25 cellular contexts compared by ENCODE assay signal in the genomic region with DNA sequence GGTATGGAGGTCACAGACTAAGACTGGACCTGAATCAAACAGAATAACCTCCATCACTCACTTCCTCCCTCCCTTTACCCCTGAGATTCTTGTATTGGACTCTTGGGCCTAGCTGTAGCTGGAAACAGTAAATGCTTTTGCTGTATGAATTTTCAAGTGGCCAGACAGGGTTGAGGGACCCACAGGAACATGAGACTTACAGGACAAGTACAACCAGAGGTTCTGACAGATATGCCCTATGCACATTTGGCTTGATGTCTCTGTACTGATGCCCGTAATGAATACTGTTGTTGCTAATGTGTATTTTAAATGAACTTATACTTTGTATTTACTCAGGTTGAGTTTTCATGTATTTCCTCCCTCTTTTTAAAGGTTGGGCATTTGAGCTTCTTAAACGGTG.
"Had no signal": no experiment of that assay in that cellular context is flagged by ENCODE, and none has a peak within 500 bp of the region (broad histone marks: within the 10 kb centered on the region; RNA-seq: fewer than 3 reads in every experiment).

No MANE protein-coding gene starts in this region.

- ATAC-seq: naive thymus-derived CD8-positive, alpha-beta T cell; pancreas; right cardiac atrium; sciatic nerve; stimulated activated naive B cell treated with anti-CD40 and anti-IgM and Interleukin-4, amounts not matched to agents 10 μg/mL and 1 μg/mL and 100 μg/mL, for 72 hours had no signal

- DNase-seq: islet precursor cell; left ventricle myocardium inferior; mesenchymal stem cell; naive thymus-derived CD8-positive, alpha-beta T cell; pancreas; posterior cingulate gyrus; retina; right cardiac atrium; stimulated activated CD4-positive, alpha-beta T cell treated with anti-CD3 and anti-CD28 coated beads, Interleukin-12 subunit alpha, Interleukin-12 subunit beta, amount 100 ng/mL, for 4 hours; stimulated activated CD4-positive, alpha-beta T cell treated with anti-CD3 and anti-CD28 coated beads, Interleukin-15, amount 100 ng/mL, for 24 hours; stimulated activated CD4-positive, alpha-beta T cell treated with anti-CD3 and anti-CD28 coated beads, Interleukin-2, amount 100 ng/mL, for 24 hours; stimulated activated CD4-positive, alpha-beta T cell treated with anti-CD3 and anti-CD28 coated beads, Interleukin-4, amount 100 ng/mL, for 1 hour; stimulated activated naive B cell treated with anti-CD40 and anti-IgM and Interleukin-4, amounts not matched to agents 10 μg/mL and 1 μg/mL and 100 μg/mL, for 72 hours; substantia nigra; uterus had no signal

- H3K9me3 ChIP-seq: prostate gland had no signal

- H3K4me1 ChIP-seq: left ventricle myocardium inferior, prostate gland, tibial nerve, uterus had no signal

- H3K4me3 Mint-ChIP-seq: naive thymus-derived CD8-positive, alpha-beta T cell; nephron; neural crest cell; stimulated activated naive B cell treated with anti-CD40 and anti-IgM and Interleukin-4, amounts not matched to agents 10 μg/mL and 1 μg/mL and 100 μg/mL, for 72 hours; stimulated activated naive CD8-positive, alpha-beta T cell treated with anti-CD3 and anti-CD28 coated beads, Interleukin-15, Interleukin-2, amounts not matched to agents 100 ng/mL and 50 ng/mL, for 24 hours; type B pancreatic cell had no signal

- H3K36me3 ChIP-seq: pancreas, prostate gland, uterus had no signal

- H3K4me2 ChIP-seq: hepatocyte had no signal

- H3K4me1 Mint-ChIP-seq: nephron, neural crest cell had no signal

- H3K27me3 Mint-ChIP-seq: naive thymus-derived CD8-positive, alpha-beta T cell; stimulated activated naive B cell treated with anti-CD40 and anti-IgM and Interleukin-4, amounts not matched to agents 10 μg/mL and 1 μg/mL and 100 μg/mL, for 72 hours; stimulated activated naive CD8-positive, alpha-beta T cell treated with anti-CD3 and anti-CD28 coated beads, Interleukin-15, Interleukin-2, amounts not matched to agents 100 ng/mL and 50 ng/mL, for 24 hours; type B pancreatic cell had no signal

- H3K4me3 ChIP-seq: hepatocyte, left ventricle myocardium inferior, lung, pancreas, prostate gland, skin epidermis, tibial nerve, uterus had no signal

- H3K27me3 ChIP-seq: hepatocyte, tibial nerve, uterus had no signal

- H3K27ac ChIP-seq: hepatocyte, left ventricle myocardium inferior, pancreas, prostate gland, skin epidermis, tibial nerve, uterus had no signal

- H3K27ac Mint-ChIP-seq: nephron; stimulated activated naive B cell treated with anti-CD40 and anti-IgM and Interleukin-4, amounts not matched to agents 10 μg/mL and 1 μg/mL and 100 μg/mL, for 72 hours; stimulated activated naive CD8-positive, alpha-beta T cell treated with anti-CD3 and anti-CD28 coated beads, Interleukin-15, Interleukin-2, amounts not matched to agents 100 ng/mL and 50 ng/mL, for 24 hours; type B pancreatic cell had no signal

- H2AFZ ChIP-seq: hepatocyte had no signal
